In the genomic region with DNA sequence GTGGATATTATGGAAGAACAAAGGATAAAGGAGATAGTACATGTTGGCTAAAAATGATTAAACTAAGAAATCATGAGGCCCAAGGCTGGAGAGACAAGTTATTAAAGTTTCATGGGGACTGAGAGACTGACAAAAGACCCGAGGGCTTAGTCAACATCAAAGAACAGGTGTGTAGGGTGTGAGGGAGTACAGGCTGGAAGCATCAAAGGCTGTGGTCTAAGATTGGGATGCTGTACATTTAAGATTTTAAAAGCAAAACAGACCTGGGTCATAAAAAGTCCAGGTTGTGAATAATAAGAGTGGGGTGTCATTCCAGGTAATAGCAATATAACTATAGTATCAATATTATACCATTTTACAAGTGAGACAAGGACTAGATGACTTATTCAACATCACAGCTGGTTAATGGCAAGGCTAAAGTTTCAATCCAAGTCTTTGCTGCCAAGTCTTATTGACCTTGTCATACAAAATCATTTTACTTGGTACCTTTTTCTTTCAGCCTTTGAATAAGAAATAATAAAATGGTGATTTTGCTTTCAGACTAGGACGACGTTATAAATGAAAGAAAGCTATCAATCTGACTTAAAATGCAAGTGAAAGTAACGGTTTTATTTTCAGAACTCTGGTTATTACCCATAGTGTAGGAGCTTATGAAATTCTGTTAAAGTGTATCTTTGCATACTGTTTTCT, we compare ENCODE assay signal across 1 cellular context.
TF ChIP-seq lines count a peak whose summit lies in the region.

No MANE protein-coding gene starts in this region.

TF ChIP-seq in GM12878, 131 proteins besides CTCF, POLR2A, EP300 and RAD21 (continued from another document):
- TF ChIP-seq, protein P1, sequence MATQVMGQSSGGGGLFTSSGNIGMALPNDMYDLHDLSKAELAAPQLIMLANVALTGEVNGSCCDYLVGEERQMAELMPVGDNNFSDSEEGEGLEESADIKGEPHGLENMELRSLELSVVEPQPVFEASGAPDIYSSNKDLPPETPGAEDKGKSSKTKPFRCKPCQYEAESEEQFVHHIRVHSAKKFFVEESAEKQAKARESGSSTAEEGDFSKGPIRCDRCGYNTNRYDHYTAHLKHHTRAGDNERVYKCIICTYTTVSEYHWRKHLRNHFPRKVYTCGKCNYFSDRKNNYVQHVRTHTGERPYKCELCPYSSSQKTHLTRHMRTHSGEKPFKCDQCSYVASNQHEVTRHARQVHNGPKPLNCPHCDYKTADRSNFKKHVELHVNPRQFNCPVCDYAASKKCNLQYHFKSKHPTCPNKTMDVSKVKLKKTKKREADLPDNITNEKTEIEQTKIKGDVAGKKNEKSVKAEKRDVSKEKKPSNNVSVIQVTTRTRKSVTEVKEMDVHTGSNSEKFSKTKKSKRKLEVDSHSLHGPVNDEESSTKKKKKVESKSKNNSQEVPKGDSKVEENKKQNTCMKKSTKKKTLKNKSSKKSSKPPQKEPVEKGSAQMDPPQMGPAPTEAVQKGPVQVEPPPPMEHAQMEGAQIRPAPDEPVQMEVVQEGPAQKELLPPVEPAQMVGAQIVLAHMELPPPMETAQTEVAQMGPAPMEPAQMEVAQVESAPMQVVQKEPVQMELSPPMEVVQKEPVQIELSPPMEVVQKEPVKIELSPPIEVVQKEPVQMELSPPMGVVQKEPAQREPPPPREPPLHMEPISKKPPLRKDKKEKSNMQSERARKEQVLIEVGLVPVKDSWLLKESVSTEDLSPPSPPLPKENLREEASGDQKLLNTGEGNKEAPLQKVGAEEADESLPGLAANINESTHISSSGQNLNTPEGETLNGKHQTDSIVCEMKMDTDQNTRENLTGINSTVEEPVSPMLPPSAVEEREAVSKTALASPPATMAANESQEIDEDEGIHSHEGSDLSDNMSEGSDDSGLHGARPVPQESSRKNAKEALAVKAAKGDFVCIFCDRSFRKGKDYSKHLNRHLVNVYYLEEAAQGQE (IDR thresholded peaks at IDR 0.05; ENCODE audit: low read depth, low read length), result no peak
- TF ChIP-seq YBX1 (IDR thresholded peaks at IDR 0.05), result no peak
- TF ChIP-seq, protein P2, sequence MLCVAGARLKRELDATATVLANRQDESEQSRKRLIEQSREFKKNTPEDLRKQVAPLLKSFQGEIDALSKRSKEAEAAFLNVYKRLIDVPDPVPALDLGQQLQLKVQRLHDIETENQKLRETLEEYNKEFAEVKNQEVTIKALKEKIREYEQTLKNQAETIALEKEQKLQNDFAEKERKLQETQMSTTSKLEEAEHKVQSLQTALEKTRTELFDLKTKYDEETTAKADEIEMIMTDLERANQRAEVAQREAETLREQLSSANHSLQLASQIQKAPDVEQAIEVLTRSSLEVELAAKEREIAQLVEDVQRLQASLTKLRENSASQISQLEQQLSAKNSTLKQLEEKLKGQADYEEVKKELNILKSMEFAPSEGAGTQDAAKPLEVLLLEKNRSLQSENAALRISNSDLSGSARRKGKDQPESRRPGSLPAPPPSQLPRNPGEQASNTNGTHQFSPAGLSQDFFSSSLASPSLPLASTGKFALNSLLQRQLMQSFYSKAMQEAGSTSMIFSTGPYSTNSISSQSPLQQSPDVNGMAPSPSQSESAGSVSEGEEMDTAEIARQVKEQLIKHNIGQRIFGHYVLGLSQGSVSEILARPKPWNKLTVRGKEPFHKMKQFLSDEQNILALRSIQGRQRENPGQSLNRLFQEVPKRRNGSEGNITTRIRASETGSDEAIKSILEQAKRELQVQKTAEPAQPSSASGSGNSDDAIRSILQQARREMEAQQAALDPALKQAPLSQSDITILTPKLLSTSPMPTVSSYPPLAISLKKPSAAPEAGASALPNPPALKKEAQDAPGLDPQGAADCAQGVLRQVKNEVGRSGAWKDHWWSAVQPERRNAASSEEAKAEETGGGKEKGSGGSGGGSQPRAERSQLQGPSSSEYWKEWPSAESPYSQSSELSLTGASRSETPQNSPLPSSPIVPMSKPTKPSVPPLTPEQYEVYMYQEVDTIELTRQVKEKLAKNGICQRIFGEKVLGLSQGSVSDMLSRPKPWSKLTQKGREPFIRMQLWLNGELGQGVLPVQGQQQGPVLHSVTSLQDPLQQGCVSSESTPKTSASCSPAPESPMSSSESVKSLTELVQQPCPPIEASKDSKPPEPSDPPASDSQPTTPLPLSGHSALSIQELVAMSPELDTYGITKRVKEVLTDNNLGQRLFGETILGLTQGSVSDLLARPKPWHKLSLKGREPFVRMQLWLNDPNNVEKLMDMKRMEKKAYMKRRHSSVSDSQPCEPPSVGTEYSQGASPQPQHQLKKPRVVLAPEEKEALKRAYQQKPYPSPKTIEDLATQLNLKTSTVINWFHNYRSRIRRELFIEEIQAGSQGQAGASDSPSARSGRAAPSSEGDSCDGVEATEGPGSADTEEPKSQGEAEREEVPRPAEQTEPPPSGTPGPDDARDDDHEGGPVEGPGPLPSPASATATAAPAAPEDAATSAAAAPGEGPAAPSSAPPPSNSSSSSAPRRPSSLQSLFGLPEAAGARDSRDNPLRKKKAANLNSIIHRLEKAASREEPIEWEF (IDR thresholded peaks at IDR 0.05; ENCODE audit: insufficient replicate concordance, low read depth, low read length), result no peak
